ENCODE assay signal across 17 cellular contexts in genomic region chr10:132765435-132765834, GRCh38. TPM values are rescaled to one million over a fixed set of nuclear protein-coding genes. Genes with fewer than 3 reads are reported as not detected.
A peak's percentile ranks its signal among the peaks of the same experiment; 100 is the strongest.
DNase-seq lines count a peak whose midpoint lies in the region; ATAC-seq and TF ChIP-seq lines count a peak whose summit lies in the region.
"Had no signal": no experiment of that assay in that cellular context is flagged by ENCODE, and none has a peak within 500 bp of the region (broad histone marks: within the 10 kb centered on the region; RNA-seq: fewer than 3 reads in every experiment).

No MANE protein-coding gene starts in this region.

- H3K27me3 ChIP-seq in esophagus (ENCODE audit: control insufficient read depth in 1 of 2, insufficient read depth in 2 of 2, low read length in 2 of 2) = no peaks in the 10 kb centered on the region

- peaks cover 3 to 12% of the 10 kb centered on the region in 2 donors for H3K4me1 ChIP-seq in esophagus (ENCODE audit: control insufficient read depth in 2 of 2, insufficient read depth in 2 of 2, low read length in 1 of 2)

- peaks cover 0 to 2% of the 10 kb centered on the region in 2 donors for H3K9me3 ChIP-seq in esophagus (ENCODE audit: control insufficient read depth in 2 of 2, insufficient read depth in 1 of 2, low read depth in 1 of 2, low read length in 1 of 2)

- peak overlapping the region; percentile 19 to 71 for H3K27ac ChIP-seq in esophagus (ENCODE audit: low read depth in 2 of 2, low read length in 1 of 2)
- H3K27ac ChIP-seq: C4-2B, KMS-11, PC-9 had no signal

- H3K4me3 ChIP-seq in esophagus (ENCODE audit: low read depth in 1 of 2, low read length in 2 of 2) (no peak overlapping the region), foreskin fibroblast (ENCODE audit: low read depth in 1 of 2, low read length in 2 of 2) (no peak overlapping the region)
- H3K4me3 ChIP-seq: PC-9 had no signal

- 82 to 87% methylated on average over 11 of the region's 11 CpGs for WGBS in esophagus, 2 donors

- TF ChIP-seq CTCF in foreskin fibroblast (IDR thresholded peaks at IDR 0.05; ENCODE audit: low read depth, low read length) = no peak

- DNase-seq in NCI-H82 (lab: John Stamatoyannopoulos, UW) = peak; percentile 2
- DNase-seq in NCI-H82 treated with DMSO at 0.1 percent for 48 hours (lab: John Stamatoyannopoulos, UW; ENCODE audit: unreplicated experiment) = no peak
- peak; percentile 11 for DNase-seq in occipital lobe (lab: John Stamatoyannopoulos, UW)
- DNase-seq in SW 1271 (lab: John Stamatoyannopoulos, UW) = no peak
- no peak for DNase-seq in foreskin fibroblast
- DNase-seq: NCI-H1436, NCI-H2081, NCI-H226, PC-9 had no signal

- ATAC-seq in GM18502 (IDR thresholded peaks at IDR 0.05; ENCODE audit: poor library complexity, unreplicated experiment) = no peak
- ATAC-seq: HepG2 had no signal

- peaks cover 0 to 8% of the 10 kb centered on the region in 2 donors for H3K36me3 ChIP-seq in esophagus (ENCODE audit: control insufficient read depth in 2 of 2, insufficient read depth in 2 of 2, low read length in 1 of 2)

RNA-seq across cellular contexts. Expression of gene NKX6-2, which starts 20.5 kb away (rescaled TPM):
- 1 to 10 TPM in 1 of 2 donors, under 1 TPM in 1; 0.15 to 1.5 TPM for polyA plus RNA-seq in esophagus
- total RNA-seq in occipital lobe = not detected
- total RNA-seq: H1, HepG2, M059J, PC-9, SK-MEL-5 had no signal
- polyA plus RNA-seq: HepG2 had no signal

Comparison
In these comparisons a context has a peak if more than half of its experiments do, and no peak if none do; other contexts are left out.
1. DNase-seq: peak in NCI-H82 (single experiment) and occipital lobe (single experiment); none in NCI-H82 treated with DMSO at 0.1 percent for 48 hours (single experiment), SW 1271 (0 of 2) and foreskin fibroblast (0 of 2).